In genomic region chr6:169722362-169723199, GRCh38 we compare ENCODE assay signal across 1 cellular context.
TF ChIP-seq lines count a peak whose summit lies in the region.

No MANE protein-coding gene starts in this region.

TF ChIP-seq in HepG2, 621 proteins besides CTCF, POLR2A, EP300 and RAD21 (continued from another document and continues in another):
- peak; percentile 80; the same call in 1 of the 2 replicates for TF ChIP-seq MZF1 (CRISPR knock-in tag; IDR thresholded peaks at IDR 0.05; ENCODE audit: borderline replicate concordance)
- TF ChIP-seq ZNF790 (CRISPR knock-in tag; IDR thresholded peaks at IDR 0.05; ENCODE audit: borderline replicate concordance): no peak
- no peak for TF ChIP-seq AKNA (CRISPR knock-in tag; IDR thresholded peaks at IDR 0.05; ENCODE audit: borderline replicate concordance)
- no peak for TF ChIP-seq ZNF232 (CRISPR knock-in tag; IDR thresholded peaks at IDR 0.05; ENCODE audit: borderline replicate concordance)
- no peak for TF ChIP-seq TFDP1 (CRISPR knock-in tag; IDR thresholded peaks at IDR 0.05; ENCODE audit: borderline replicate concordance)
- TF ChIP-seq RXRA (CRISPR knock-in tag; IDR thresholded peaks at IDR 0.05): peak; percentile 20; the same call in 1 of the 2 replicates
- 0 out of 2 replicates have a peak, but pooled peaks have one; percentile 18 for TF ChIP-seq HOXA5 (CRISPR knock-in tag; IDR thresholded peaks at IDR 0.05)
- TF ChIP-seq SALL2 (CRISPR knock-in tag; IDR thresholded peaks at IDR 0.05): 0 out of 2 replicates have a peak, but pooled peaks have one; percentile 19
- peak; percentile 43; the same call in 1 of the 2 replicates for TF ChIP-seq ZNF574 (CRISPR knock-in tag; IDR thresholded peaks at IDR 0.05)
- TF ChIP-seq ZNF160 (CRISPR knock-in tag; IDR thresholded peaks at IDR 0.05): 0 out of 2 replicates have a peak, but pooled peaks have one; percentile 15
- TF ChIP-seq KLF12 (CRISPR knock-in tag; IDR thresholded peaks at IDR 0.05; ENCODE audit: borderline replicate concordance): no peak
- TF ChIP-seq ZNF639 (CRISPR knock-in tag; conservative IDR thresholded peaks at IDR 0.05): no peak
- peak; percentile 10; the same call in 1 of the 2 replicates for TF ChIP-seq ZBTB21 (CRISPR knock-in tag; IDR thresholded peaks at IDR 0.05)
- TF ChIP-seq ZNF329 (CRISPR knock-in tag; IDR thresholded peaks at IDR 0.05; ENCODE audit: low read depth): no peak
- TF ChIP-seq ZNF674 (CRISPR knock-in tag; IDR thresholded peaks at IDR 0.05; ENCODE audit: low read depth): no peak
- TF ChIP-seq ZNF556 (CRISPR knock-in tag; IDR thresholded peaks at IDR 0.05; ENCODE audit: borderline replicate concordance): no peak
- no peak for TF ChIP-seq KDM6A (CRISPR knock-in tag; IDR thresholded peaks at IDR 0.05; ENCODE audit: low read depth)
- no peak for TF ChIP-seq SRY (CRISPR knock-in tag; IDR thresholded peaks at IDR 0.05)
- TF ChIP-seq YEATS4 (CRISPR knock-in tag; IDR thresholded peaks at IDR 0.05; ENCODE audit: borderline replicate concordance): no peak
- TF ChIP-seq HNRNPUL1 (IDR thresholded peaks at IDR 0.05; ENCODE audit: low read depth, low read length): no peak
- 0 out of 2 replicates have a peak, but pooled peaks have one; percentile 53 for TF ChIP-seq ZNF280D (CRISPR knock-in tag; IDR thresholded peaks at IDR 0.05)
- TF ChIP-seq ZNF607 (CRISPR knock-in tag; IDR thresholded peaks at IDR 0.05; ENCODE audit: borderline replicate concordance): 0 out of 2 replicates have a peak, but pooled peaks have one; percentile 12
- no peak for TF ChIP-seq CHD2 (IDR thresholded peaks at IDR 0.05; ENCODE audit: low read depth, low read length)
- TF ChIP-seq ZNF407 (CRISPR knock-in tag; IDR thresholded peaks at IDR 0.05; ENCODE audit: not compliant biosample characterization): no peak
- TF ChIP-seq ZFP90 (CRISPR knock-in tag; IDR thresholded peaks at IDR 0.05; ENCODE audit: borderline replicate concordance): no peak
- TF ChIP-seq KDM4B (CRISPR knock-in tag; IDR thresholded peaks at IDR 0.05): no peak
- TF ChIP-seq RFXANK (CRISPR knock-in tag; IDR thresholded peaks at IDR 0.05): no peak
- TF ChIP-seq SRF (IDR thresholded peaks at IDR 0.05; ENCODE audit: low read depth, low read length): no peak
- TF ChIP-seq YY1 (IDR thresholded peaks at IDR 0.05; ENCODE audit: insufficient read depth, insufficient replicate concordance, low read depth, low read length): no peak
- no peak for TF ChIP-seq SAFB2 (CRISPR knock-in tag; IDR thresholded peaks at IDR 0.05; ENCODE audit: borderline replicate concordance, low read depth)
- TF ChIP-seq DMAP1 (CRISPR knock-in tag; IDR thresholded peaks at IDR 0.05): no peak
- 0 out of 2 replicates have a peak, but pooled peaks have one; percentile 21 for TF ChIP-seq ZNF121 (CRISPR knock-in tag; IDR thresholded peaks at IDR 0.05)
- no peak for TF ChIP-seq ZBTB2 (CRISPR knock-in tag; IDR thresholded peaks at IDR 0.05; ENCODE audit: low read depth)
- no peak for TF ChIP-seq ZNF572 (CRISPR knock-in tag; IDR thresholded peaks at IDR 0.05)
- TF ChIP-seq ZNF557 (CRISPR knock-in tag; IDR thresholded peaks at IDR 0.05): no peak
- no peak for TF ChIP-seq ZFP36L2 (CRISPR knock-in tag; IDR thresholded peaks at IDR 0.05)
- TF ChIP-seq TOPORS (CRISPR knock-in tag; IDR thresholded peaks at IDR 0.05): no peak
